26 cellular contexts compared by ENCODE assay signal in the genomic region with DNA sequence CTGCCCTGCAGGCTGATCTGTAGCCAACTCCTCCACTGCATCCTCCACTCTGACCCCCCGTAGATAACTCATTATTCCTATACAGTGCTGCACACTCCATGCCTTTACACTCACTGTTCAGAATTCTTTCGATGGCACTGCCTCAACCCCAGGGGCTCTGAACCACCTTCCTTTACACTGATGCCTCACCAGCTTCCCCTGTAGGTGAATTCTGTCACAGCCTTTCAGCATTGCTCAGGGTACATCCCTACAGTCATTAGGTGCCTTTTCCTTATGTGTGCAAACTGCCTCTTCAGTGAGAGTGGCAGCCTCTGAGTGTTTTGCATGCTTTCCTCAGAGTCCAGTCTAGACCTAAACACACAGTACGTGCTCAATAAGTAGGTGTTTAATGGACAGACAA.
"Had no signal": no experiment of that assay in that cellular context is flagged by ENCODE, and none has a peak within 500 bp of the region (broad histone marks: within the 10 kb centered on the region; RNA-seq: fewer than 3 reads in every experiment).

No MANE protein-coding gene starts in this region.

- H3K9me3 Mint-ChIP-seq: activated CD4-positive, alpha-beta T cell treated with anti-CD3 and anti-CD28 coated beads, Interleukin-2, amount 10 ng/mL, durations not matched to agents 7 days and 5 days; activated CD8-positive, alpha-beta T cell treated with anti-CD3 and anti-CD28 coated beads for 36 hours; activated T-cell treated with anti-CD3 and anti-CD28 coated beads, Interleukin-2, amount 50 U/mL, for 4 hours; activated T-helper 17 cell treated with anti-CD3 and anti-CD28 coated beads, Interleukin-2, amount 50 U/mL, for 72 hours had no signal

- H3K4me3 Mint-ChIP-seq: activated CD4-positive, alpha-beta T cell treated with anti-CD3 and anti-CD28 coated beads, Interleukin-2, amount 10 ng/mL, durations not matched to agents 7 days and 5 days; activated CD8-positive, alpha-beta T cell treated with anti-CD3 and anti-CD28 coated beads for 36 hours; activated naive CD8-positive, alpha-beta T cell; activated T-cell treated with anti-CD3 and anti-CD28 coated beads, Interleukin-2, amount 50 U/mL, for 4 hours; activated T-helper 17 cell treated with anti-CD3 and anti-CD28 coated beads, Interleukin-2, amount 50 U/mL, for 72 hours; effector memory CD8-positive, alpha-beta T cell had no signal

- H3K4me1 ChIP-seq: body of pancreas, esophagus squamous epithelium, gastroesophageal sphincter had no signal

- H3K4me1 Mint-ChIP-seq: activated CD4-positive, alpha-beta T cell treated with anti-CD3 and anti-CD28 coated beads, Interleukin-2, amount 10 ng/mL, durations not matched to agents 7 days and 5 days; activated T-helper 17 cell treated with anti-CD3 and anti-CD28 coated beads, Interleukin-2, amount 50 U/mL, for 72 hours had no signal

- H3K27me3 ChIP-seq: body of pancreas, esophagus squamous epithelium, gastroesophageal sphincter had no signal

- H3K9me3 ChIP-seq: body of pancreas, esophagus squamous epithelium, gastroesophageal sphincter had no signal

- H3K36me3 ChIP-seq: esophagus squamous epithelium, gastroesophageal sphincter had no signal

- H3K27me3 Mint-ChIP-seq: activated CD4-positive, alpha-beta T cell treated with anti-CD3 and anti-CD28 coated beads, Interleukin-2, amount 10 ng/mL, durations not matched to agents 7 days and 5 days; activated naive CD8-positive, alpha-beta T cell; activated T-helper 17 cell treated with anti-CD3 and anti-CD28 coated beads, Interleukin-2, amount 50 U/mL, for 72 hours; effector memory CD8-positive, alpha-beta T cell had no signal

- H3K27ac ChIP-seq: body of pancreas, epithelial cell of prostate, esophagus squamous epithelium, gastroesophageal sphincter had no signal

- H3K36me3 Mint-ChIP-seq: activated naive CD8-positive, alpha-beta T cell had no signal

- H3K4me3 ChIP-seq: body of pancreas, esophagus squamous epithelium, gastroesophageal sphincter had no signal

- DNase-seq: activated CD4-positive, alpha-beta T cell treated with anti-CD3 and anti-CD28 coated beads for 1 hour; activated CD4-positive, alpha-beta T cell treated with anti-CD3 and anti-CD28 coated beads for 4 hours; activated CD4-positive, alpha-beta T cell treated with anti-CD3 and anti-CD28 coated beads, Interleukin-2, amount 10 ng/mL, durations not matched to agents 7 days and 5 days; activated CD4-positive, alpha-beta T cell treated with anti-CD3 and anti-CD28 coated beads, Interleukin-2, amount 50 U/mL, for 4 hours; activated CD8-positive, alpha-beta memory T cell treated with anti-CD3 and anti-CD28 coated beads for 24 hours; activated CD8-positive, alpha-beta T cell treated with anti-CD3 and anti-CD28 coated beads for 36 hours; activated effector memory CD4-positive, alpha-beta T cell treated with Interleukin-2 at 50 U/mL for 16 hours; activated gamma-delta T cell treated with Interleukin-2 at 50 U/mL for 16 hours; activated naive CD4-positive, alpha-beta T cell treated with anti-CD3 and anti-CD28 coated beads, Interleukin-2, amount 50 U/mL, for 16 hours; activated naive CD4-positive, alpha-beta T cell treated with Interleukin-2 at 50 U/mL for 16 hours; activated T-cell treated with anti-CD3 and anti-CD28 coated beads, Interleukin-2, amount 50 U/mL, for 4 hours; amygdala; aorta; body of pancreas; cortex of kidney; dermis blood vessel endothelial cell; effector CD4-positive, alpha-beta T cell; effector memory CD8-positive, alpha-beta T cell; esophagus squamous epithelium; foreskin melanocyte; head of caudate nucleus; T-helper 2 cell had no signal

- ATAC-seq: activated CD8-positive, alpha-beta T cell treated with anti-CD3 and anti-CD28 coated beads for 36 hours; activated T-cell treated with anti-CD3 and anti-CD28 coated beads, Interleukin-2, amount 50 U/mL, for 4 hours; activated T-helper 17 cell treated with anti-CD3 and anti-CD28 coated beads, Interleukin-2, amount 50 U/mL, for 72 hours; body of pancreas; effector memory CD8-positive, alpha-beta T cell; gastroesophageal sphincter had no signal

- H3K27ac Mint-ChIP-seq: activated CD4-positive, alpha-beta T cell treated with anti-CD3 and anti-CD28 coated beads, Interleukin-2, amount 10 ng/mL, durations not matched to agents 7 days and 5 days; activated CD8-positive, alpha-beta T cell treated with anti-CD3 and anti-CD28 coated beads for 36 hours; activated naive CD8-positive, alpha-beta T cell; activated T-helper 17 cell treated with anti-CD3 and anti-CD28 coated beads, Interleukin-2, amount 50 U/mL, for 72 hours; effector memory CD8-positive, alpha-beta T cell had no signal
